In genomic region chr5:36876965-36877666, GRCh38 we compare ENCODE assay signal across 7 cellular contexts. TPM values are rescaled to one million over a fixed set of nuclear protein-coding genes. Genes with fewer than 3 reads are reported as not detected.
DNase-seq lines count a peak whose midpoint lies in the region; ATAC-seq and TF ChIP-seq lines count a peak whose summit lies in the region.

No MANE protein-coding gene starts in this region.

- no peak for TF ChIP-seq CTCF in liver (IDR thresholded peaks at IDR 0.05; ENCODE audit: low read depth, low read length, missing input control)

- no peak for TF ChIP-seq RAD21 in liver (IDR thresholded peaks at IDR 0.05)

- peak overlapping the region; percentile 97 to 100 for H3K9ac ChIP-seq in liver (ENCODE audit: low read depth in 1 of 2, low read length in 2 of 2)

- no peaks in the 10 kb centered on the region for H3K9me3 ChIP-seq in liver (ENCODE audit: control insufficient read depth in 4 of 4, low read length in 3 of 4)

- WGBS in liver = under 1% methylated on average over 57 of the region's 57 CpGs

- H3K4me3 ChIP-seq in liver (ENCODE audit: low read depth in 1 of 3, low read length in 3 of 3) = peak overlapping the region; percentile 81 to 96 (median 91)

- peaks cover 2 to 46% (median 39%) of the 10 kb centered on the region in 4 donors for H3K4me1 ChIP-seq in liver (ENCODE audit: control insufficient read depth in 4 of 4, insufficient read depth in 4 of 4, low read length in 3 of 4)

- peak overlapping the region; percentile 98 to 99 for H3K27ac ChIP-seq in liver (ENCODE audit: low read depth in 1 of 2, low read length in 2 of 2)

- TF ChIP-seq POLR2A in GM18505 (IDR thresholded peaks at IDR 0.05; ENCODE audit: borderline replicate concordance, extremely low read depth, insufficient read depth, insufficient read length) = no peak

- DNase-seq in NCI-H2227 (lab: John Stamatoyannopoulos, UW; ENCODE audit: unreplicated experiment) (peak; percentile 79), dedifferentiated amniotic fluid mesenchymal stem cell (ENCODE audit: extremely low spot score) (peak; percentile 45)
- peak; percentile 43 to 53 for DNase-seq in activated CD4-positive, alpha-beta T cell treated with anti-CD3 and anti-CD28 coated beads for 4 hours
- DNase-seq in stimulated activated CD4-positive, alpha-beta T cell treated with anti-CD3 and anti-CD28 coated beads, Interleukin-4, amount 100 ng/mL, for 24 hours = peak; percentile 53

- no peaks in the 10 kb centered on the region for H3K27me3 ChIP-seq in liver (ENCODE audit: control insufficient read depth in 4 of 4, insufficient read depth in 4 of 4, low read length in 3 of 4)

- ATAC-seq in GM18505 (IDR thresholded peaks at IDR 0.05; ENCODE audit: unreplicated experiment) (peak; percentile 16), HG02973 (IDR thresholded peaks at IDR 0.05; ENCODE audit: unreplicated experiment) (peak; percentile 25)

- H3K36me3 ChIP-seq in liver (ENCODE audit: control insufficient read depth in 4 of 4, insufficient read depth in 3 of 4, low read depth in 1 of 4, low read length in 3 of 4) = no peaks in the 10 kb centered on the region

TF ChIP-seq in liver, 16 proteins besides CTCF, POLR2A, EP300 and RAD21:
- TF ChIP-seq FOXA1 (IDR thresholded peaks at IDR 0.05) (no peak), NR2F2 (IDR thresholded peaks at IDR 0.05) (no peak), SP1 (IDR thresholded peaks at IDR 0.05) (no peak), JUND (IDR thresholded peaks at IDR 0.05) (no peak), MAX (IDR thresholded peaks at IDR 0.05) (no peak), ATF3 (IDR thresholded peaks at IDR 0.05) (no peak), ZBTB33 (IDR thresholded peaks at IDR 0.05) (no peak), FOXA2 (IDR thresholded peaks at IDR 0.05) (no peak), YY1 (IDR thresholded peaks at IDR 0.05) (peak; percentile 32), EGR1 (IDR thresholded peaks at IDR 0.05; ENCODE audit: low read depth in 2 of 2) (no peak), HNF4G (IDR thresholded peaks at IDR 0.05) (no peak), RXRA (IDR thresholded peaks at IDR 0.05) (no peak), GABPA (IDR thresholded peaks at IDR 0.05 in 1 of 2, conservative IDR thresholded peaks at IDR 0.05 in 1 of 2) (peak in 1 of 2 donors; percentile 18), HNF4A (conservative IDR thresholded peaks at IDR 0.05) (no peak), TAF1 (conservative IDR thresholded peaks at IDR 0.05) (no peak)

RNA-seq across cellular contexts. Expression of gene NIPBL, which starts 0.5 kb away (rescaled TPM):
- total RNA-seq in liver = 10 to 100 TPM; 25.4 to 30.3 TPM
- polyA plus RNA-seq in liver = 10 to 100 TPM in 1 of 2 donors, 1 to 10 TPM in 1; 4.9 to 16.7 TPM

Comparison
In these comparisons a context has a peak if more than half of its experiments do, and no peak if none do; other contexts are left out.
1. Peak in every context shown above with its lines: DNase-seq, ATAC-seq, H3K4me3 ChIP-seq and H3K27ac ChIP-seq.